Comparison of ENCODE assay signal across 35 cellular contexts in genomic region chr3:8198605-8199004, GRCh38.
"Had no signal": no experiment of that assay in that cellular context is flagged by ENCODE, and none has a peak within 500 bp of the region (broad histone marks: within the 10 kb centered on the region; RNA-seq: fewer than 3 reads in every experiment).

No MANE protein-coding gene starts in this region.

- H3K36me3 ChIP-seq: MG63 had no signal

- H3K4me3 ChIP-seq: MG63 had no signal

- H3K27me3 ChIP-seq: MG63 had no signal

- H3K9me3 ChIP-seq: MG63 had no signal

- DNase-seq: Kasumi-1, MG63, MM.1S, MV-4-11, NCI-H1048, NCI-H1092, NCI-H1092 treated with DMSO at 0.1 percent for 48 hours, NCI-H1105, NCI-H1105 treated with DMSO at 0.1 percent for 48 hours, NCI-H1417, NCI-H1417 treated with DMSO at 0.1 percent for 48 hours, NCI-H1436, NCI-H1436 treated with DMSO at 0.1 percent for 48 hours, NCI-H146, NCI-H1694, NCI-H1694 treated with DMSO at 0.1 percent for 48 hours, NCI-H187, NCI-H187 treated with DMSO at 0.1 percent for 48 hours, NCI-H1930, NCI-H2029, NCI-H2029 treated with DMSO at 0.1 percent for 48 hours, NCI-H2081, NCI-H2081 treated with DMSO at 0.1 percent for 48 hours, NCI-H2107, NCI-H2171, NCI-H2171 treated with DMSO at 0.1 percent for 48 hours, NCI-H2227 treated with DMSO at 0.1 percent for 48 hours, NCI-H226, NCI-H345, NCI-H446, NCI-H446 treated with DMSO at 0.1 percent for 48 hours, NCI-H510A, NCI-H510A treated with DMSO at 0.1 percent for 48 hours, NCI-H524, NCI-H524 treated with DMSO at 0.1 percent for 48 hours had no signal
